Comparison of ENCODE assay signal across 8 cellular contexts in the genomic region with DNA sequence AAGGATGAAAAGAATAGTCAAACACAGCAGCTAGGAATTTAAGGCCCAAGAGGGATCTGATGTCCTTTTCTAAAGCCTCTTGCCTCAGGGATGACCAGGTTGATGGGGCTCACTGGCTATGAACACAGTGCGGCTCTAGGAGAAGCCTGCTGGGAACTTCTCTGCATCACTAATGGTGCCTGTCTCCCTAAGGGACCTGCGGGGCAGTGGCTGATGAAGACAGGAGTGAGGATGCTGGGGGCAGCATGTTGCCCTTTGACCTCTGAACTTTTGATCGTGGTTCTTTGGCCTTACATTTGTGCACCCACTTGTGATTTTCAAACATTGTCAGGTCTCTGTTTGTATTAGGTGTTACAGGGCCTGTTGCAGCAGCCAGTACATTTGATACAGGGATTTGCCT.
"Had no signal": no experiment of that assay in that cellular context is flagged by ENCODE, and none has a peak within 500 bp of the region (broad histone marks: within the 10 kb centered on the region; RNA-seq: fewer than 3 reads in every experiment).

No MANE protein-coding gene starts in this region.

- H3K36me3 ChIP-seq: HAP-1 had no signal

- H3K4me3 ChIP-seq: GM23338, HAP-1 had no signal

- DNase-seq: H7, HFFc6 had no signal

- FAIRE-seq: HepG2 had no signal

- ATAC-seq: GM23338, HCT116, HepG2 had no signal

- H3K4me2 ChIP-seq: GM23338 had no signal

- H3K36me3 Mint-ChIP-seq: IgD-negative memory B cell had no signal

- H3K27ac ChIP-seq: HL-60 had no signal

- H3K9me3 Mint-ChIP-seq: GM23338, HFFc6, IgD-negative memory B cell had no signal

- H3K4me1 ChIP-seq: HAP-1 had no signal

- H3K9me3 ChIP-seq: HAP-1 had no signal

- H2AFZ ChIP-seq: GM23338 had no signal

- H3K4me3 Mint-ChIP-seq: GM23338, HFFc6, IgD-negative memory B cell had no signal

- H3K27ac Mint-ChIP-seq: GM23338, HFFc6, IgD-negative memory B cell had no signal
